25 cellular contexts compared by ENCODE assay signal in the genomic region with DNA sequence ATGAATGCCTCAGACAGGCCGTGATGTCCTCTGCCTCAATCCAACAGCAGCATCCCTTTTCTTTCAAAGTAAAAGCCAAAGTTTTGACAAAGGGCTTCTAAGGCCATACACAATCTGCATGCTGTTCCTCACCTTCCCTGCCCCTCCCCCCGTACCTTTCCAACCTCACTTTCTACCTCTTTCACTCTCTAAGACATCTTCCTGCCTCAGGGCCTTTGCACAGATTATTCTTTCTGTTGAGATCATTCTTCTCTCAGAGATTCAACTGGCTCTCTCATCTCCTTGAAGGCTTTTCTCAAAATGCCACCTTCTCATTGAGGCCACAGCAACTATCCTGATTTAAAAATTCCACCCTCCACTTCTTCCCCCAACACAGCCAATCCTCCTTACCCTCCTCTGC. TPM values are rescaled to one million over a fixed set of nuclear protein-coding genes. Genes with fewer than 3 reads are reported as not detected.
DNase-seq lines count a peak whose midpoint lies in the region; ATAC-seq, FAIRE-seq and TF ChIP-seq lines count a peak whose summit lies in the region.
"Had no signal": no experiment of that assay in that cellular context is flagged by ENCODE, and none has a peak within 500 bp of the region (broad histone marks: within the 10 kb centered on the region; RNA-seq: fewer than 3 reads in every experiment).

No MANE protein-coding gene starts in this region.

- no peaks in the 10 kb centered on the region for H3K9me2 ChIP-seq in PC-9 (ENCODE audit: insufficient read depth)

- H3K4me3 ChIP-seq in ACC112 (ENCODE audit: low read depth, low read length) (no peak overlapping the region), PC-9 (no peak overlapping the region), brain microvascular endothelial cell (ENCODE audit: low read depth, low read length) (no peak overlapping the region), keratinocyte (ENCODE audit: control insufficient read depth in 2 of 3, extremely low read depth in 1 of 3, insufficient read depth in 2 of 3, low read depth in 1 of 3, low read length in 3 of 3) (no peak overlapping the region)
- H3K4me3 ChIP-seq: BLaER1 treated with 17β-estradiol and CSF1 and Interleukin-3, amounts not matched to agents 10 nM and 100 nM; GM12878 had no signal

- no peaks in the 10 kb centered on the region; the same call in 1 of the 2 replicates for H3K9me3 ChIP-seq in PC-9 (ENCODE audit: insufficient read depth, low read depth)
- no peaks in the 10 kb centered on the region for H3K9me3 ChIP-seq in keratinocyte (ENCODE audit: control insufficient read depth, low read depth, low read length)

- H3K4me2 ChIP-seq in PC-9, result no peak overlapping the region
- H3K4me2 ChIP-seq in keratinocyte (ENCODE audit: control insufficient read depth, extremely low read depth, insufficient read depth, low read depth, low read length), result no peak overlapping the region
- H3K4me2 ChIP-seq: BLaER1 treated with 17β-estradiol and CSF1 and Interleukin-3, amounts not matched to agents 10 nM and 100 nM; KMS-11 had no signal

- no peaks in the 10 kb centered on the region for H3K27me3 ChIP-seq in ACC112 (ENCODE audit: insufficient read depth, low read length)
- no peaks in the 10 kb centered on the region for H3K27me3 ChIP-seq in PC-9 (ENCODE audit: insufficient read depth, low read depth)
- H3K27me3 ChIP-seq in brain microvascular endothelial cell (replicated peaks), result no peaks in the 10 kb centered on the region
- no peaks in the 10 kb centered on the region for H3K27me3 ChIP-seq in keratinocyte (ENCODE audit: control insufficient read depth, extremely low read depth, insufficient read depth, low read length)
- H3K27me3 ChIP-seq: BLaER1 treated with 17β-estradiol and CSF1 and Interleukin-3, amounts not matched to agents 10 nM and 100 nM had no signal

- in situ Hi-C loops in brain microvascular endothelial cell (cut with HindIII; ENCODE audit: low pct_ligation_motif_present, low sequenced_read_pairs), result no loop called here

- H2AFZ ChIP-seq in ACC112 (ENCODE audit: low read length, unreplicated experiment) (peak overlapping the region; percentile 39), PC-9 (no peak overlapping the region), keratinocyte (ENCODE audit: control insufficient read depth, low read length) (no peak overlapping the region)

- dilution Hi-C loops in keratinocyte (cut with MboI; ENCODE audit: extremely low pct_ligation_motif_present, low sequenced_read_pairs), result no loop called here

- no peaks in the 10 kb centered on the region for H3K9me1 ChIP-seq in keratinocyte (ENCODE audit: control insufficient read depth, extremely low read depth, insufficient read depth, low read length)

- no peaks in the 10 kb centered on the region for H3K79me2 ChIP-seq in ACC112 (ENCODE audit: control insufficient read depth, insufficient read depth, low read length, unreplicated experiment)
- H3K79me2 ChIP-seq in PC-9 (ENCODE audit: low read depth), result no peaks in the 10 kb centered on the region
- H3K79me2 ChIP-seq in keratinocyte (ENCODE audit: control insufficient read depth, insufficient read depth, low read length), result no peaks in the 10 kb centered on the region

- BruUV-seq in PC-9 (replicated peaks; lab: Mats Ljungman, UMichigan), result no TSS peak

- H3K36me3 ChIP-seq in ACC112 (ENCODE audit: insufficient read depth, low read length), result no peaks in the 10 kb centered on the region
- H3K36me3 ChIP-seq in PC-9 (ENCODE audit: low read depth), result no peaks in the 10 kb centered on the region
- H3K36me3 ChIP-seq in brain microvascular endothelial cell (replicated peaks), result no peaks in the 10 kb centered on the region
- H3K36me3 ChIP-seq in keratinocyte (ENCODE audit: control insufficient read depth in 2 of 2, extremely low read depth in 1 of 2, insufficient read depth in 2 of 2, low read length in 2 of 2), result no peaks in the 10 kb centered on the region
- H3K36me3 ChIP-seq: BLaER1 treated with 17β-estradiol and CSF1 and Interleukin-3, amounts not matched to agents 10 nM and 100 nM had no signal

- H3K27ac ChIP-seq in ACC112 (ENCODE audit: low read depth, low read length), result peak overlapping the region; percentile 89
- H3K27ac ChIP-seq in PC-9, result peak overlapping the region; percentile 87
- H3K27ac ChIP-seq in brain microvascular endothelial cell, result peak overlapping the region; percentile 63
- peak overlapping the region; percentile 87 for H3K27ac ChIP-seq in keratinocyte (ENCODE audit: control insufficient read depth, insufficient read depth, low read length)
- H3K27ac ChIP-seq: BLaER1 treated with 17β-estradiol and CSF1 and Interleukin-3, amounts not matched to agents 10 nM and 100 nM; KMS-11 had no signal

- no peak for ATAC-seq in GM21367 (IDR thresholded peaks at IDR 0.05; ENCODE audit: unreplicated experiment)
- ATAC-seq: GM12878 had no signal

- intact Hi-C loops in PC-9 (cut with micrococcal nuclease; ENCODE audit: unreplicated experiment), result loop anchor here (5.0 kb wide), 1 partner anchor 54 kb away; no protein-coding TSS in a partner anchor

- no peak for FAIRE-seq in keratinocyte (lab: Jason Lieb, UNC)
- FAIRE-seq: G401.6, GM12878 had no signal

- DNase-seq in PC-9 (no peak), brain microvascular endothelial cell (no peak), keratinocyte (ENCODE audit: low read depth, low spot score) (no peak), foreskin melanocyte (no peak), A172 (ENCODE audit: low spot score) (no peak), GF-D8 (lab: John Stamatoyannopoulos, UW) (no peak)
- DNase-seq: 8988T; AML-193; CD4-positive, alpha-beta T cell; COR-L47; H7; NCI-H1092; NCI-H1436 treated with DMSO at 0.1 percent for 48 hours; NCI-H187 treated with DMSO at 0.1 percent for 48 hours; NCI-H524; NCI-H748 treated with DMSO at 0.1 percent for 48 hours; RPMI8226; SHP77; T-helper 1 cell had no signal

- H3K9ac ChIP-seq in keratinocyte (ENCODE audit: control insufficient read depth, extremely low read depth, insufficient read depth, low read length), result peak overlapping the region; percentile 3
- H3K9ac ChIP-seq: BLaER1 treated with 17β-estradiol and CSF1 and Interleukin-3, amounts not matched to agents 10 nM and 100 nM; KMS-11 had no signal

- H3F3A ChIP-seq in PC-9 (ENCODE audit: insufficient read depth, low read depth), result peaks cover 26% of the 10 kb centered on the region

- no peaks in the 10 kb centered on the region for H4K20me1 ChIP-seq in PC-9 (ENCODE audit: insufficient read depth)
- H4K20me1 ChIP-seq in keratinocyte (ENCODE audit: control insufficient read depth, extremely low read depth, insufficient read depth, low read length), result no peaks in the 10 kb centered on the region
- H4K20me1 ChIP-seq: BLaER1 treated with 17β-estradiol and CSF1 and Interleukin-3, amounts not matched to agents 10 nM and 100 nM had no signal

- H3K4me1 ChIP-seq in ACC112 (ENCODE audit: control insufficient read depth, insufficient read depth, low read length, unreplicated experiment) (peaks cover 43% of the 10 kb centered on the region), PC-9 (replicated peaks; ENCODE audit: insufficient read depth) (peaks cover 35% of the 10 kb centered on the region), keratinocyte (ENCODE audit: control insufficient read depth, extremely low read depth, insufficient read depth, low read length) (peaks cover 50% of the 10 kb centered on the region)
- H3K4me1 ChIP-seq: BLaER1 treated with 17β-estradiol and CSF1 and Interleukin-3, amounts not matched to agents 10 nM and 100 nM had no signal

- no peak for TF ChIP-seq CTCF in PC-9 (conservative IDR thresholded peaks at IDR 0.05)
- TF ChIP-seq CTCF in brain microvascular endothelial cell (IDR thresholded peaks at IDR 0.05; ENCODE audit: low read depth, low read length, missing control alignments), result no peak
- no peak for TF ChIP-seq CTCF in keratinocyte (optimal IDR thresholded peaks at IDR 0.05 in 1 of 3, IDR thresholded peaks at IDR 0.05 in 1 of 3, conservative IDR thresholded peaks at IDR 0.05 in 1 of 3; ENCODE audit: extremely low read depth in 1 of 3, insufficient read depth in 2 of 3, low read length in 3 of 3)

- CTCF ChIA-PET in PC-9 (lab: Charles Lee), result no interaction called here

- POLR2A ChIA-PET in PC-9 (lab: Charles Lee; ENCODE audit: unreplicated experiment), result no interaction called here

RNA-seq across cellular contexts. Expression of a gene that starts 58.9 kb away (rescaled TPM):
- total RNA-seq in PC-9 (2021), result 63.6 and 112 TPM in 2 replicates
- polyA plus RNA-seq in keratinocyte, result 109 to 151 TPM (median 124 TPM) in 3 replicates
- 1,390 TPM for polyA plus RNA-seq in keratinocyte (2011; ENCODE audit: low read depth)
- 126 and 131 TPM in 2 replicates for polyA plus RNA-seq in keratinocyte (2011; cell fraction: cytosol; rRNA removed)
- polyA plus RNA-seq in keratinocyte (2011; cell fraction: nucleus; rRNA removed), result 339 and 428 TPM in 2 replicates
- 154 and 570 TPM in 2 replicates for polyA plus RNA-seq in keratinocyte (2012; ENCODE audit: low replicate concordance)
- 14.5 to 23.3 TPM (median 21.1 TPM) in 3 replicates for polyA minus RNA-seq in keratinocyte
- polyA minus RNA-seq in keratinocyte (2011; cell fraction: cytosol; rRNA and poly(A)+ RNA removed), result 74.4 TPM
- 88.8 and 96.5 TPM in 2 replicates for polyA minus RNA-seq in keratinocyte (2011; cell fraction: nucleus; rRNA and poly(A)+ RNA removed)
- total RNA-seq in A172 (2014; rRNA removed; shearing (Covaris generic)), result 88.8 and 121 TPM in 2 replicates
